Comparison of ENCODE assay signal across 14 cellular contexts in the genomic region with DNA sequence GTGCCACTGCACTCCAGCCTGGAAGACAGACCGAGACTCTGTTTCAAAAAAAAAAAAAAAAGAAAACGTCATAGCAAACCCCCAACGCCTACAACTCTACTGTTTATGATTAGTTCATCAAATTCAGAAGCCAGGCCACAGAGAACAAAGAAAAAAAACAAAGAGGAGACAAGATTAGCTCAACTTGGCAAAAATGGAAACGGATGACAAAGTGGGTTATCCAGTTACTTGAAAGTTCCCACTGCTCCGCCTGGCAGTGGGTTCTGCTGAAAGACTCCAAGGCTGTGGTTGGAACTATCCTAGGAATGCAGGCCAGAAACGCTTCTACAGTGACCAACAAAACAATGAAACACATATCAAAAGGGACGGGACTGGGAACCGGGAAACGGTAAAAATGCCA. TPM values are rescaled to one million over a fixed set of nuclear protein-coding genes. Genes with fewer than 3 reads are reported as not detected.
DNase-seq lines count a peak whose midpoint lies in the region; ATAC-seq and TF ChIP-seq lines count a peak whose summit lies in the region.
"Had no signal": no experiment of that assay in that cellular context is flagged by ENCODE, and none has a peak within 500 bp of the region (broad histone marks: within the 10 kb centered on the region; RNA-seq: fewer than 3 reads in every experiment).

No MANE protein-coding gene starts in this region.

- H3K4me3 ChIP-seq in cardiac muscle cell (no peak overlapping the region), brain microvascular endothelial cell (ENCODE audit: low read depth, low read length) (no peak overlapping the region), upper lobe of right lung (no peak overlapping the region)
- H3K4me3 ChIP-seq: A549, K562 had no signal

- H3K27me3 Mint-ChIP-seq in stimulated activated naive B cell treated with anti-CD40 and anti-IgM and Interleukin-4, amounts not matched to agents 10 μg/mL and 1 μg/mL and 100 μg/mL, for 72 hours, result peaks cover 0 to 18% of the 10 kb centered on the region in 2 donors

- H3K27ac ChIP-seq in cardiac muscle cell (no peak overlapping the region), brain microvascular endothelial cell (peak overlapping the region; percentile 48), upper lobe of right lung (no peak overlapping the region)
- H3K27ac ChIP-seq: A549 had no signal

- H3K9me3 ChIP-seq in cardiac muscle cell (ENCODE audit: low read depth) (no peaks in the 10 kb centered on the region), upper lobe of right lung (no peaks in the 10 kb centered on the region)

- no peaks in the 10 kb centered on the region for H3K4me1 Mint-ChIP-seq in stimulated activated naive B cell treated with anti-CD40 and anti-IgM and Interleukin-4, amounts not matched to agents 10 μg/mL and 1 μg/mL and 100 μg/mL, for 72 hours

- DNase-seq in cardiac muscle cell (ENCODE audit: low read depth in 1 of 2, low spot score in 1 of 2) (peak; percentile 35 to 95), left ventricle myocardium superior (no peak), brain microvascular endothelial cell (peak; percentile 98), left kidney (ENCODE audit: low read depth, low spot score) (peak; percentile 59), upper lobe of right lung (no peak)
- no peak for DNase-seq in stimulated activated naive B cell treated with anti-CD40 and anti-IgM and Interleukin-4, amounts not matched to agents 10 μg/mL and 1 μg/mL and 100 μg/mL, for 72 hours
- DNase-seq: activated CD4-positive, alpha-beta T cell treated with anti-CD3 and anti-CD28 coated beads for 48 hours; anterior cingulate cortex; NK-92 treated with Interleukin-12 subunit alpha and Interleukin-12 subunit beta, amount 100 ng/mL, for 24 hours had no signal

- intact Hi-C loops in left ventricle myocardium superior (cut with micrococcal nuclease) (no loop called here), upper lobe of right lung (cut with DNase I) (no loop called here)

- no peak for TF ChIP-seq CTCF in cardiac muscle cell (IDR thresholded peaks at IDR 0.05; ENCODE audit: low read depth, low read length)
- no peak for TF ChIP-seq CTCF in brain microvascular endothelial cell (IDR thresholded peaks at IDR 0.05; ENCODE audit: low read depth, low read length, missing control alignments)
- no peak for TF ChIP-seq CTCF in upper lobe of right lung (IDR thresholded peaks at IDR 0.05)

- H3K4me3 Mint-ChIP-seq in stimulated activated naive B cell treated with anti-CD40 and anti-IgM and Interleukin-4, amounts not matched to agents 10 μg/mL and 1 μg/mL and 100 μg/mL, for 72 hours, result no peak overlapping the region

- ATAC-seq in left ventricle myocardium superior (no peak), upper lobe of right lung (peak; percentile 42), GM21423 (IDR thresholded peaks at IDR 0.05; ENCODE audit: unreplicated experiment) (no peak), GM18858 (IDR thresholded peaks at IDR 0.05; ENCODE audit: unreplicated experiment) (no peak)
- ATAC-seq in stimulated activated naive B cell treated with anti-CD40 and anti-IgM and Interleukin-4, amounts not matched to agents 10 μg/mL and 1 μg/mL and 100 μg/mL, for 72 hours (replicated peaks), result no peak
- ATAC-seq: A549, HCT116, K562 had no signal

- H3K36me3 Mint-ChIP-seq in stimulated activated naive B cell treated with anti-CD40 and anti-IgM and Interleukin-4, amounts not matched to agents 10 μg/mL and 1 μg/mL and 100 μg/mL, for 72 hours, result peaks cover 0 to 1% of the 10 kb centered on the region in 2 donors

- peaks cover 0 to 1% of the 10 kb centered on the region in 2 donors for H3K9me3 Mint-ChIP-seq in stimulated activated naive B cell treated with anti-CD40 and anti-IgM and Interleukin-4, amounts not matched to agents 10 μg/mL and 1 μg/mL and 100 μg/mL, for 72 hours

- H3K4me1 ChIP-seq in cardiac muscle cell (ENCODE audit: low read depth) (no peaks in the 10 kb centered on the region), upper lobe of right lung (no peaks in the 10 kb centered on the region)
- H3K4me1 ChIP-seq: A549 had no signal

- H3K27ac Mint-ChIP-seq in stimulated activated naive B cell treated with anti-CD40 and anti-IgM and Interleukin-4, amounts not matched to agents 10 μg/mL and 1 μg/mL and 100 μg/mL, for 72 hours, result no peak overlapping the region

- in situ Hi-C loops in brain microvascular endothelial cell (cut with HindIII; ENCODE audit: low pct_ligation_motif_present, low sequenced_read_pairs), result no loop called here

- H3K27me3 ChIP-seq in cardiac muscle cell (no peaks in the 10 kb centered on the region), brain microvascular endothelial cell (replicated peaks) (no peaks in the 10 kb centered on the region), upper lobe of right lung (no peaks in the 10 kb centered on the region)

- no peaks in the 10 kb centered on the region for H3K36me3 ChIP-seq in cardiac muscle cell
- no peaks in the 10 kb centered on the region for H3K36me3 ChIP-seq in brain microvascular endothelial cell (replicated peaks)
- H3K36me3 ChIP-seq in upper lobe of right lung, result no peaks in the 10 kb centered on the region

RNA-seq across cellular contexts. Expression of a gene that starts 53.1 kb away (rescaled TPM):
- total RNA-seq in cardiac muscle cell (24.8 and 26.4 TPM in 2 replicates), left ventricle myocardium superior (22.4 TPM), upper lobe of right lung (12.1 TPM)
- 28.1 and 35.7 TPM in 2 replicates for polyA plus RNA-seq in cardiac muscle cell

RNA-seq across cellular contexts. Expression of a gene that starts 53.2 kb away (rescaled TPM):
- total RNA-seq in cardiac muscle cell (85.3 and 151 TPM in 2 replicates), left ventricle myocardium superior (29.9 TPM), upper lobe of right lung (55.5 TPM)
- polyA plus RNA-seq in cardiac muscle cell, result 76.8 and 83.7 TPM in 2 replicates

Comparison
In these comparisons a context has a peak if more than half of its experiments do, and no peak if none do; other contexts are left out.
1. DNase-seq: peak in cardiac muscle cell (2 of 2), brain microvascular endothelial cell (single experiment) and left kidney (single experiment); none in left ventricle myocardium superior (single experiment), upper lobe of right lung (single experiment) and stimulated activated naive B cell treated with anti-CD40 and anti-IgM and Interleukin-4, amounts not matched to agents 10 μg/mL and 1 μg/mL and 100 μg/mL, for 72 hours (single experiment).